8 cellular contexts compared by ENCODE assay signal in genomic region chr19:18385675-18386542, GRCh38. TPM values are rescaled to one million over a fixed set of nuclear protein-coding genes. Genes with fewer than 3 reads are reported as not detected.
DNase-seq lines count a peak whose midpoint lies in the region; FAIRE-seq and TF ChIP-seq lines count a peak whose summit lies in the region.

TSS of gene GDF15 (plus strand) at chr19:18386158. CDS start at chr19:18386190, 32 bp downstream.

- H3K4me3 ChIP-seq in SK-N-SH (ENCODE audit: low read depth in 2 of 2, low read length in 1 of 2), result peak within 1 kb of the TSS; percentile 51 to 60
- no peak within 1 kb of the TSS for H3K4me3 ChIP-seq in endodermal cell (ENCODE audit: low read length)

- 47% methylated on average over 24 of the region's 33 CpGs for WGBS in SK-N-SH (ENCODE audit: low lambda C conversion rate)
- WGBS in endodermal cell (ENCODE audit: insufficient coverage in 1 of 2, insufficient read length in 1 of 2), 2 experiments, result 72 to 77% methylated on average over 22 to 32 of the region's 33 CpGs

- H3K27ac Mint-ChIP-seq in endodermal cell, result no peak within 1 kb of the TSS
- H3K27ac Mint-ChIP-seq in mesothelial cell of epicardium, result no peak within 1 kb of the TSS

- CTCF ChIA-PET in SK-N-SH (lab: Yijun Ruan, JAX), result interaction anchor here (0.6 to 8.6 kb wide), 14 partner anchors 10 to 46 kb away, joined by 3 to 160 read pairs (median 4); partner anchors contain the start of gene SSBP4

- H2AFZ ChIP-seq in SK-N-SH (ENCODE audit: low read depth), result no peak within 1 kb of the TSS

- no peak for TF ChIP-seq EP300 in SK-N-SH (IDR thresholded peaks at IDR 0.05; ENCODE audit: borderline replicate concordance in 1 of 2, low read depth in 1 of 2, low read length in 1 of 2)

- H3K9me2 ChIP-seq in SK-N-SH, result no peaks in the 10 kb centered on the region

- H3K4me1 Mint-ChIP-seq in endodermal cell (peaks cover 2% of the 10 kb centered on the region), mesothelial cell of epicardium (peaks cover 16% of the 10 kb centered on the region)

- POLR2A ChIA-PET in SK-N-SH (lab: Yijun Ruan, JAX), result no interaction called here

- H3K9me3 Mint-ChIP-seq in endodermal cell, result no peaks in the 10 kb centered on the region
- no peaks in the 10 kb centered on the region for H3K9me3 Mint-ChIP-seq in mesothelial cell of epicardium

- H3K4me3 Mint-ChIP-seq in endodermal cell, result peak within 1 kb of the TSS; percentile 14
- H3K4me3 Mint-ChIP-seq in mesothelial cell of epicardium, result peak within 1 kb of the TSS; percentile 33

- H4K20me1 ChIP-seq in SK-N-SH (ENCODE audit: insufficient read depth), result no peaks in the 10 kb centered on the region; the same call in 1 of the 2 replicates

- peak within 1 kb of the TSS; percentile 82 for H3K4me2 ChIP-seq in SK-N-SH

- peak; percentile 81 for TF ChIP-seq CTCF in AG09319 (IDR thresholded peaks at IDR 0.05; ENCODE audit: low read depth, low read length)
- TF ChIP-seq CTCF in SK-N-SH (IDR thresholded peaks at IDR 0.05), result peak; percentile 79
- TF ChIP-seq CTCF in endodermal cell (conservative IDR thresholded peaks at IDR 0.05), result peak; percentile 82
- TF ChIP-seq CTCF in mesothelial cell of epicardium (IDR thresholded peaks at IDR 0.05; ENCODE audit: unreplicated experiment), result peak; percentile 37

- peak; percentile 46 for TF ChIP-seq POLR2A in GM19099 (IDR thresholded peaks at IDR 0.05; ENCODE audit: extremely low read depth, insufficient read length, low read depth)

- peak within 1 kb of the TSS; percentile 23 to 24; a peak in 3 of 4 replicates for H3K27ac ChIP-seq in SK-N-SH (ENCODE audit: low read depth in 2 of 2, low read length in 1 of 2)
- H3K27ac ChIP-seq in endodermal cell (ENCODE audit: low read depth, low read length), result peak within 1 kb of the TSS; percentile 24

- H3K9me3 ChIP-seq in SK-N-SH (no peaks in the 10 kb centered on the region), endodermal cell (ENCODE audit: control insufficient read depth, low read length) (no peaks in the 10 kb centered on the region)

- H3K36me3 Mint-ChIP-seq in endodermal cell (ENCODE audit: low read depth) (no peaks in the 10 kb centered on the region), mesothelial cell of epicardium (no peaks in the 10 kb centered on the region)

- peaks cover 9% of the 10 kb centered on the region for H3K79me2 ChIP-seq in SK-N-SH (ENCODE audit: insufficient read depth)

- H3K36me3 ChIP-seq in SK-N-SH (replicated peaks in 1 of 2; ENCODE audit: control insufficient read depth in 1 of 2, insufficient read depth in 2 of 2, low read length in 1 of 2) (peaks cover 3 to 6% of the 10 kb centered on the region in 2 experiments), endodermal cell (ENCODE audit: control insufficient read depth, insufficient read depth, low read length) (no peaks in the 10 kb centered on the region)

- peaks cover 18% of the 10 kb centered on the region for H3F3A ChIP-seq in SK-N-SH (replicated peaks; ENCODE audit: insufficient read depth)

- TF ChIP-seq RAD21 in SK-N-SH (IDR thresholded peaks at IDR 0.05; ENCODE audit: low read length), result 0 out of 2 replicates have a peak, but pooled peaks have one; percentile 8

- no peaks in the 10 kb centered on the region for H3K27me3 ChIP-seq in SK-N-SH (ENCODE audit: insufficient read depth)
- H3K27me3 ChIP-seq in endodermal cell (ENCODE audit: control insufficient read depth, insufficient read depth, low read length, poor library complexity, severe bottlenecking), result peaks cover 22% of the 10 kb centered on the region

- H3K27me3 Mint-ChIP-seq in endodermal cell (ENCODE audit: insufficient read depth), result peaks cover 42% of the 10 kb centered on the region
- H3K27me3 Mint-ChIP-seq in mesothelial cell of epicardium (ENCODE audit: low read depth), result peaks cover 6% of the 10 kb centered on the region

- FAIRE-seq in urothelium cell line (lab: Jason Lieb, UNC), result no peak

- H3K9ac ChIP-seq in SK-N-SH (peak within 1 kb of the TSS; percentile 39), endodermal cell (ENCODE audit: extremely low read depth, low read length, poor library complexity, severe bottlenecking) (no peak within 1 kb of the TSS)

- H3K4me1 ChIP-seq in SK-N-SH (ENCODE audit: control insufficient read depth in 1 of 2, insufficient read depth in 2 of 2, low read depth in 1 of 2, low read length in 1 of 2) (peaks cover 0 to 9% of the 10 kb centered on the region in 2 experiments; a peak in 1 of 4 replicates), endodermal cell (ENCODE audit: control insufficient read depth, insufficient read depth, low read length) (no peaks in the 10 kb centered on the region)

- DNase-seq in AG09319 (ENCODE audit: extremely low read depth, low read depth) (peak; percentile 93), SK-N-SH (peak; percentile 76), endodermal cell (peak; percentile 92), mesothelial cell of epicardium (ENCODE audit: low spot score in 2 of 2, unreplicated experiment in 2 of 2) (peak in 1 of 2 experiments; percentile 47), urothelium cell line (ENCODE audit: low spot score) (peak; percentile 63), NCI-H345 (lab: John Stamatoyannopoulos, UW) (no peak), dedifferentiated amniotic fluid mesenchymal stem cell (ENCODE audit: extremely low spot score) (no peak)

TF ChIP-seq in SK-N-SH, 30 proteins besides CTCF, POLR2A, EP300 and RAD21 (continues in another document):
- TF ChIP-seq IRF3 (IDR thresholded peaks at IDR 0.05; ENCODE audit: low read depth, low read length) (no peak), CHD2 (IDR thresholded peaks at IDR 0.05; ENCODE audit: low read length, partially characterized antibody) (no peak), RFX5 (IDR thresholded peaks at IDR 0.05; ENCODE audit: low read length) (no peak), RCOR1 (IDR thresholded peaks at IDR 0.05; ENCODE audit: low read length) (no peak), PBX3 (IDR thresholded peaks at IDR 0.05) (no peak), MXI1 (IDR thresholded peaks at IDR 0.05; ENCODE audit: low read depth, low read length) (no peak), POLR2AphosphoS5 (IDR thresholded peaks at IDR 0.05; ENCODE audit: low read depth, low read length) (peak; percentile 99), USF2 (IDR thresholded peaks at IDR 0.05; ENCODE audit: borderline replicate concordance, low read depth, low read length) (no peak), ZBTB33 (IDR thresholded peaks at IDR 0.05; ENCODE audit: borderline replicate concordance, low read depth) (no peak), FOXJ3 (CRISPR knock-in tag; IDR thresholded peaks at IDR 0.05) (no peak), NRF1 (IDR thresholded peaks at IDR 0.05; ENCODE audit: low read depth, low read length) (no peak), SIN3A (IDR thresholded peaks at IDR 0.05; ENCODE audit: borderline replicate concordance, low read depth, low read length) (peak; percentile 54; the same call in 1 of the 2 replicates), SMC3 (IDR thresholded peaks at IDR 0.05; ENCODE audit: low read depth, low read length) (peak; percentile 28; the same call in 1 of the 2 replicates)

RNA-seq across cellular contexts. Expression of gene GDF15, which starts in this region (rescaled TPM):
- polyA plus RNA-seq in SK-N-SH (2012; rRNA removed), result 74.1 and 129 TPM in 2 replicates
- 48.5 and 76.8 TPM in 2 replicates for polyA plus RNA-seq in SK-N-SH (2012; cell fraction: cytosol; rRNA removed)
- polyA plus RNA-seq in SK-N-SH (2012; cell fraction: nucleus; rRNA removed), result 193 and 251 TPM in 2 replicates
- total RNA-seq in endodermal cell, result 1 to 10 TPM in 1 of 2 donors, under 1 TPM in 1; 0.90 to 2.2 TPM
- polyA plus RNA-seq in endodermal cell (2013, experiment 1 of 2), result 15.5 TPM
- 18.2 TPM for polyA plus RNA-seq in endodermal cell (2013, experiment 2 of 2)
- total RNA-seq in mesothelial cell of epicardium, result 3.2 to 4.7 TPM (median 3.9 TPM) in 3 replicates

Comparison
In these comparisons a context has a peak if more than half of its experiments do, and no peak if none do; other contexts are left out.
1. DNase-seq: peak in AG09319 (single experiment), SK-N-SH (single experiment), endodermal cell (single experiment) and urothelium cell line (single experiment); none in NCI-H345 (single experiment) and dedifferentiated amniotic fluid mesenchymal stem cell (single experiment).
2. Peak in every context shown above with its lines, with median percentiles within 50 percentile points of each other: CTCF ChIP-seq.